Comparison of ENCODE assay signal across 1 cellular context in genomic region chr3:11391172-11391879, GRCh38.
TF ChIP-seq lines count a peak whose summit lies in the region.

No MANE protein-coding gene starts in this region.

TF ChIP-seq in SK-N-SH treated with all-trans-retinoic acid at 6 μM for 48 hours, 23 proteins besides CTCF, POLR2A, EP300 and RAD21 (continued from another document):
- TF ChIP-seq ZFP30 (CRISPR knock-in tag; IDR thresholded peaks at IDR 0.05) = no peak
- TF ChIP-seq GLIS3 (CRISPR knock-in tag; IDR thresholded peaks at IDR 0.05) = no peak
- no peak for TF ChIP-seq ZNF8 (CRISPR knock-in tag; IDR thresholded peaks at IDR 0.05)
- TF ChIP-seq CREB5 (CRISPR knock-in tag; IDR thresholded peaks at IDR 0.05; ENCODE audit: low read depth) = no peak
